ENCODE assay signal across 8 cellular contexts in the genomic region with DNA sequence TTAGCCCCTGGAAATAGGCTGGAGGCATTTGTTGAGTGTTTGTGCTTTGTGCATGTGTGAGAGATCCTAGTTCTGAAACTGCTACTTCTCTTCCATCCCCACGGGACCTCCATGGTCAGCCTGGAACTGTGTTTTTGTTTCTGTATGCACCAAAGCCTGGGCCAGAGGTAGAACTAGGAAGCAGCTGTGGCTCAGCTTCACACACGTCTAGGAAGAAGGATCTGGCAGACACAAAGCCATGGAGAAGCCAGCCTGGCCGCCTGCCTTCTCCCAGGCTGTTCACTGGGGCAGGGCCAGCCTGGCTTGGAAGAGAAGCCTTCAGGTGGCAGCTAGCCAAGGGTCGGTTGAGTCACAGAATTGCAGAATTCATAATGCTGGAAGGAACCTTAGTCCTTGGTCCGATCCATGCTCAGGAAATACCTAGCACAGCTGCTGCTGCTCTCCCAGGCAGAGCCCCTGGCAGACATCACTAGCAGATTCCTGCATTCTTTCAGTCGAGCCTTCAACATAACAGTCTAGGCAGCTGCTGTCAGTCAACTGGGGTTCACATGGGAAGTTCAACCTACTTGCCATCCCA. TPM values are rescaled to one million over a fixed set of nuclear protein-coding genes. Genes with fewer than 3 reads are reported as not detected.
A peak's percentile ranks its signal among the peaks of the same experiment; 100 is the strongest.
DNase-seq lines count a peak whose midpoint lies in the region; ATAC-seq, FAIRE-seq and TF ChIP-seq lines count a peak whose summit lies in the region.

No MANE protein-coding gene starts in this region.

- H3K4me3 Mint-ChIP-seq in activated T-cell treated with anti-CD3 and anti-CD28 coated beads, Interleukin-2, amount 50 U/mL, for 24 hours = no peak overlapping the region
- peak overlapping the region in 1 of 2 donors; percentile 26 for H3K4me3 Mint-ChIP-seq in activated T-cell treated with anti-CD3 and anti-CD28 coated beads, Interleukin-2, amount 50 U/mL, for 72 hours

- H3K27me3 ChIP-seq in skeletal muscle satellite cell (ENCODE audit: control insufficient read depth, insufficient read depth, low read length) = no peaks in the 10 kb centered on the region

- H3K27ac Mint-ChIP-seq in activated T-cell treated with anti-CD3 and anti-CD28 coated beads, Interleukin-2, amount 50 U/mL, for 24 hours = peak overlapping the region; percentile 72
- no peak overlapping the region for H3K27ac Mint-ChIP-seq in activated T-cell treated with anti-CD3 and anti-CD28 coated beads, Interleukin-2, amount 50 U/mL, for 72 hours

- DNase-seq in activated T-cell treated with anti-CD3 and anti-CD28 coated beads, Interleukin-2, amount 50 U/mL, for 24 hours = peak; percentile 30
- no peak for DNase-seq in activated T-cell treated with anti-CD3 and anti-CD28 coated beads, Interleukin-2, amount 50 U/mL, for 72 hours
- DNase-seq in amniotic stem cell (lab: John Stamatoyannopoulos, UW) (peak; percentile 98), hepatic stellate cell (ENCODE audit: low spot score) (peak; percentile 90), NCI-H526 (lab: John Stamatoyannopoulos, UW) (no peak), GM12892 (ENCODE audit: insufficient read length) (no peak)
- DNase-seq in activated CD4-positive, CD25-positive, alpha-beta regulatory T cell treated with anti-CD3 and anti-CD28 coated beads, Interleukin-2, amount 50 U/mL, for 72 hours = no peak

- H3K4me3 ChIP-seq in skeletal muscle satellite cell (ENCODE audit: low read length) = peak overlapping the region; percentile 8

- H3K36me3 Mint-ChIP-seq in activated T-cell treated with anti-CD3 and anti-CD28 coated beads, Interleukin-2, amount 50 U/mL, for 24 hours (ENCODE audit: low read depth) = no peaks in the 10 kb centered on the region
- no peaks in the 10 kb centered on the region for H3K36me3 Mint-ChIP-seq in activated T-cell treated with anti-CD3 and anti-CD28 coated beads, Interleukin-2, amount 50 U/mL, for 72 hours (ENCODE audit: insufficient read depth in 2 of 2)

- H3K9ac ChIP-seq in skeletal muscle satellite cell (ENCODE audit: low read depth, low read length) = peak overlapping the region; percentile 67

- H3K9me3 ChIP-seq in skeletal muscle satellite cell (replicated peaks; ENCODE audit: low read length) = no peaks in the 10 kb centered on the region

- H3K36me3 ChIP-seq in skeletal muscle satellite cell (ENCODE audit: insufficient read depth, low read length) = no peaks in the 10 kb centered on the region

- H3K27me3 Mint-ChIP-seq in activated T-cell treated with anti-CD3 and anti-CD28 coated beads, Interleukin-2, amount 50 U/mL, for 24 hours = no peaks in the 10 kb centered on the region
- no peaks in the 10 kb centered on the region for H3K27me3 Mint-ChIP-seq in activated T-cell treated with anti-CD3 and anti-CD28 coated beads, Interleukin-2, amount 50 U/mL, for 72 hours (ENCODE audit: low read depth)

- no peak for FAIRE-seq in GM12892 (lab: Jason Lieb, UNC)

- ATAC-seq in activated T-cell treated with anti-CD3 and anti-CD28 coated beads, Interleukin-2, amount 50 U/mL, for 72 hours (replicated peaks in 1 of 2) = no peak

- peaks cover 24% of the 10 kb centered on the region for H3K4me1 ChIP-seq in skeletal muscle satellite cell (ENCODE audit: control insufficient read depth, insufficient read depth, low read length)

- H3K4me2 ChIP-seq in skeletal muscle satellite cell (ENCODE audit: low read length) = peak overlapping the region; percentile 68

- TF ChIP-seq POLR2A in GM12892 (IDR thresholded peaks at IDR 0.05; ENCODE audit: low read depth, low read length) = no peak

- H3K4me1 Mint-ChIP-seq in activated T-cell treated with anti-CD3 and anti-CD28 coated beads, Interleukin-2, amount 50 U/mL, for 24 hours (ENCODE audit: low read depth) = peaks cover 68% of the 10 kb centered on the region
- peaks cover 38% of the 10 kb centered on the region for H3K4me1 Mint-ChIP-seq in activated T-cell treated with anti-CD3 and anti-CD28 coated beads, Interleukin-2, amount 50 U/mL, for 72 hours (ENCODE audit: low read depth)

- no peaks in the 10 kb centered on the region for H3K9me3 Mint-ChIP-seq in activated T-cell treated with anti-CD3 and anti-CD28 coated beads, Interleukin-2, amount 50 U/mL, for 24 hours
- no peaks in the 10 kb centered on the region for H3K9me3 Mint-ChIP-seq in activated T-cell treated with anti-CD3 and anti-CD28 coated beads, Interleukin-2, amount 50 U/mL, for 72 hours

RNA-seq across cellular contexts. Expression of gene RIN3, which starts 27.0 kb away (rescaled TPM):
- 10 to 100 TPM; 33.6 to 36.3 TPM for total RNA-seq in activated T-cell treated with anti-CD3 and anti-CD28 coated beads, Interleukin-2, amount 50 U/mL, for 72 hours
- 6.3 and 7.6 TPM in 2 replicates for total RNA-seq in skeletal muscle satellite cell (2012; rRNA removed)
- 9.4 TPM for polyA plus RNA-seq in GM12892 (2012; ENCODE audit: missing spikeins)

Comparison
In these comparisons a context has a peak if more than half of its experiments do, and no peak if none do; other contexts are left out.
1. DNase-seq: peak in activated T-cell treated with anti-CD3 and anti-CD28 coated beads, Interleukin-2, amount 50 U/mL, for 24 hours (single experiment), amniotic stem cell (single experiment) and hepatic stellate cell (single experiment); none in activated T-cell treated with anti-CD3 and anti-CD28 coated beads, Interleukin-2, amount 50 U/mL, for 72 hours (0 of 2), NCI-H526 (0 of 2), GM12892 (single experiment) and activated CD4-positive, CD25-positive, alpha-beta regulatory T cell treated with anti-CD3 and anti-CD28 coated beads, Interleukin-2, amount 50 U/mL, for 72 hours (single experiment).